17 cellular contexts compared by ENCODE assay signal in the genomic region with DNA sequence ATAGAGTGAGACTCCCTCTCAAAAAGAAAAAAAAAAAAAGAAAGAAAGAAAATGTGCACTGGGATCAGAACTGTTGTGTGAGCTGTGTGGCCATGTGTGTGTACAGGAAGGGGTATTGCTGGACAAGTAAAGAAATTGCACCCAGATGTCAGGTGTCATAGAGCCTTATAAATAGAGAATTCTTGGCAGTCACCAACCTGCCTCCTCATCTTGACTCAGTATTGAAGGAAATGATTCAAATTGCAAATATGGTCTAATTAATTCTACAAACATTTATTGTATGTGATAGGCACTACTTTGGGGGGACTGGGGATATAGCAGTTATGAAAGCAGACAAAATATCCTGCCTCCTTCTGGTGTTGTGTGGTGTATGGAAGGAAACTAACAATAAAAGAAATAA.
DNase-seq lines count a peak whose midpoint lies in the region; ATAC-seq, FAIRE-seq and TF ChIP-seq lines count a peak whose summit lies in the region.
"Had no signal": no experiment of that assay in that cellular context is flagged by ENCODE, and none has a peak within 500 bp of the region (broad histone marks: within the 10 kb centered on the region; RNA-seq: fewer than 3 reads in every experiment).

No MANE protein-coding gene starts in this region.

- no peak overlapping the region for H2AFZ ChIP-seq in astrocyte (ENCODE audit: low read depth, low read length)

- H3K4me1 Mint-ChIP-seq in astrocyte (ENCODE audit: low read depth, unreplicated experiment) = no peaks in the 10 kb centered on the region
- H3K4me1 Mint-ChIP-seq in naive thymus-derived CD8-positive, alpha-beta T cell = no peaks in the 10 kb centered on the region
- H3K4me1 Mint-ChIP-seq: CD4-positive, alpha-beta memory T cell had no signal

- H3K9ac ChIP-seq in astrocyte (ENCODE audit: low read length) = no peak overlapping the region

- no peaks in the 10 kb centered on the region for H3K27me3 Mint-ChIP-seq in astrocyte (ENCODE audit: low read depth, unreplicated experiment)
- H3K27me3 Mint-ChIP-seq in naive thymus-derived CD8-positive, alpha-beta T cell = peaks cover 0 to 4% (median 0%) of the 10 kb centered on the region in 5 donors
- H3K27me3 Mint-ChIP-seq: CD4-positive, alpha-beta memory T cell had no signal

- FAIRE-seq in astrocyte (lab: Jason Lieb, UNC) = no peak
- FAIRE-seq: A549, D721Med had no signal

- H3K36me3 ChIP-seq in astrocyte (ENCODE audit: insufficient read depth, low read length) (no peaks in the 10 kb centered on the region), upper lobe of left lung (no peaks in the 10 kb centered on the region)
- H3K36me3 ChIP-seq: BE2C had no signal

- no peak overlapping the region for H3K4me3 Mint-ChIP-seq in astrocyte (ENCODE audit: unreplicated experiment)
- no peak overlapping the region for H3K4me3 Mint-ChIP-seq in naive thymus-derived CD8-positive, alpha-beta T cell
- H3K4me3 Mint-ChIP-seq: CD4-positive, alpha-beta memory T cell had no signal

- no peaks in the 10 kb centered on the region for H3K36me3 Mint-ChIP-seq in astrocyte (ENCODE audit: low read depth, unreplicated experiment)
- no peaks in the 10 kb centered on the region for H3K36me3 Mint-ChIP-seq in naive thymus-derived CD8-positive, alpha-beta T cell
- H3K36me3 Mint-ChIP-seq: CD4-positive, alpha-beta memory T cell had no signal

- H3K4me2 ChIP-seq in astrocyte (ENCODE audit: low read length) = no peak overlapping the region
- H3K4me2 ChIP-seq: A549 had no signal

- DNase-seq in AG08396 (ENCODE audit: low spot score) (peak; percentile 26), HS-5 (ENCODE audit: low read depth) (peak; percentile 50), astrocyte (ENCODE audit: low read depth) (peak; percentile 47), fibroblast of the aortic adventitia (ENCODE audit: low read depth) (peak; percentile 54), upper lobe of left lung (no peak), midbrain (lab: John Stamatoyannopoulos, UW) (no peak), HUDEP-2 (lab: John Stamatoyannopoulos, UW; ENCODE audit: unreplicated experiment in 76 of 76) (no peak)
- no peak for DNase-seq in naive thymus-derived CD8-positive, alpha-beta T cell
- DNase-seq: BE2C; CD4-positive, alpha-beta memory T cell; DND-41; H7; NCI-H1048; NCI-H2107; NCI-H69 had no signal

- H4K20me1 ChIP-seq in astrocyte (ENCODE audit: insufficient read depth, low read length) = no peaks in the 10 kb centered on the region

- H3K4me1 ChIP-seq in astrocyte (ENCODE audit: insufficient read depth, low read length) (no peaks in the 10 kb centered on the region), upper lobe of left lung (no peaks in the 10 kb centered on the region)
- H3K4me1 ChIP-seq: A549, BE2C had no signal

- H3K9me3 ChIP-seq in astrocyte (ENCODE audit: insufficient read depth, low read depth, low read length) (no peaks in the 10 kb centered on the region), upper lobe of left lung (no peaks in the 10 kb centered on the region)
- H3K9me3 ChIP-seq: A549, BE2C had no signal

- TF ChIP-seq EP300 in upper lobe of left lung (IDR thresholded peaks at IDR 0.05) = no peak

- TF ChIP-seq POLR2A in upper lobe of left lung (IDR thresholded peaks at IDR 0.05) = no peak

- no peaks in the 10 kb centered on the region for H3K9me3 Mint-ChIP-seq in astrocyte (ENCODE audit: unreplicated experiment)
- H3K9me3 Mint-ChIP-seq in naive thymus-derived CD8-positive, alpha-beta T cell = peaks cover 0 to 10% (median 2%) of the 10 kb centered on the region in 9 donors

- no peaks in the 10 kb centered on the region for H3K79me2 ChIP-seq in astrocyte (ENCODE audit: insufficient read depth, low read length)

- POLR2A ChIA-PET in naive thymus-derived CD8-positive, alpha-beta T cell (lab: Charles Lee) = no interaction called here

- no peak for ATAC-seq in upper lobe of left lung (ENCODE audit: low FRiP score in 2 of 2)
- no peak for ATAC-seq in naive thymus-derived CD8-positive, alpha-beta T cell
- ATAC-seq: A549 had no signal

- H3K27ac Mint-ChIP-seq in astrocyte (ENCODE audit: unreplicated experiment) = no peak overlapping the region
- H3K27ac Mint-ChIP-seq in naive thymus-derived CD8-positive, alpha-beta T cell = no peak overlapping the region
- H3K27ac Mint-ChIP-seq: CD4-positive, alpha-beta memory T cell had no signal

- H3K27ac ChIP-seq in astrocyte (ENCODE audit: low read depth, low read length) (no peak overlapping the region), upper lobe of left lung (no peak overlapping the region)
- H3K27ac ChIP-seq: A549 had no signal

- H3K4me3 ChIP-seq in astrocyte (ENCODE audit: insufficient read depth, low read depth, low read length) (no peak overlapping the region), fibroblast of the aortic adventitia (ENCODE audit: low read depth, low read length) (no peak overlapping the region), upper lobe of left lung (no peak overlapping the region)
- H3K4me3 ChIP-seq: A549 had no signal

- H3K27me3 ChIP-seq in astrocyte (ENCODE audit: insufficient read depth, low read length) (no peaks in the 10 kb centered on the region), upper lobe of left lung (no peaks in the 10 kb centered on the region)
- H3K27me3 ChIP-seq: BE2C had no signal

- TF ChIP-seq CTCF in astrocyte (IDR thresholded peaks at IDR 0.05; ENCODE audit: insufficient read depth, low read depth, low read length) (no peak), fibroblast of the aortic adventitia (IDR thresholded peaks at IDR 0.05; ENCODE audit: insufficient read depth, low read length) (no peak), upper lobe of left lung (IDR thresholded peaks at IDR 0.05) (no peak)

Comparison
In these comparisons a context has a peak if more than half of its experiments do, and no peak if none do; other contexts are left out.
1. DNase-seq: peak in AG08396 (single experiment), HS-5 (single experiment), astrocyte (single experiment) and fibroblast of the aortic adventitia (single experiment); none in upper lobe of left lung (0 of 2), midbrain (single experiment), naive thymus-derived CD8-positive, alpha-beta T cell (0 of 10) and HUDEP-2 (0 of 76).